In the genomic region with DNA sequence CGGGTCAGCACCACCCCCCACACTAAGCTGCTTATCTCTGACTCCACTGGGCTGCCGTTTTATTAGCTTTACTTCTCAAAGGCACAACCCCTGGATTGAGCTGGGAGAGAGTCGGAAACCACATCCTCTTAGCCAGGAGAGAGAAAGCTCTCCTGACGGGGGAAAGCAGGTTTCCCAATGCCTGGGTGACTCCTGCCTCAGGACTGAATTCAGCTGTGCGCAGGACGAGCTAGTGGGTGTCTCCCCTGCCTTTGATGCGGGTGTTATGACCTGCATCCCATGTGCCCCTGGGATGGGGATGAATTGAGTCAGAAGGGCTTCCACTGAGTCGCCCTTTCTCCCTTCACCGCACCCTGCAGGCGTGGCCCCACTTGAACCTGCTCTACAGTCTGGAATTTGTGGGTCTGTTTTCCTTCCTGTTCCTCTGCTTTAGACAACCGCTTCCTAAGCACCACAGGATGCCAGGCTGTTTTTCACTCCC, we compare ENCODE assay signal across 25 cellular contexts.
DNase-seq lines count a peak whose midpoint lies in the region; ATAC-seq, FAIRE-seq and TF ChIP-seq lines count a peak whose summit lies in the region.
"Had no signal": no experiment of that assay in that cellular context is flagged by ENCODE, and none has a peak within 500 bp of the region (broad histone marks: within the 10 kb centered on the region; RNA-seq: fewer than 3 reads in every experiment).

No MANE protein-coding gene starts in this region.

- no peaks in the 10 kb centered on the region for H3K36me3 ChIP-seq in H1 (ENCODE audit: control insufficient read depth in 2 of 4, insufficient read depth in 4 of 4, low read length in 3 of 4)
- H3K36me3 ChIP-seq in left lung = no peaks in the 10 kb centered on the region
- H3K36me3 ChIP-seq: ascending aorta, BLaER1, esophagus squamous epithelium, gastroesophageal sphincter, Peyer's patch, prostate gland, SJSA1, suprapubic skin, vagina had no signal

- peaks cover 3 to 16% (median 6%) of the 10 kb centered on the region in 4 experiments; a peak in 6 of 7 replicates for H3K4me1 ChIP-seq in H1 (replicated peaks in 1 of 4; ENCODE audit: control insufficient read depth in 3 of 4, insufficient read depth in 4 of 4, low read length in 3 of 4)
- H3K4me1 ChIP-seq in left lung = no peaks in the 10 kb centered on the region
- H3K4me1 ChIP-seq: ascending aorta, esophagus squamous epithelium, gastroesophageal sphincter, Peyer's patch, prostate gland, SJSA1, suprapubic skin, vagina had no signal

- H3K4me3 ChIP-seq in H1 (ENCODE audit: extremely low read depth in 1 of 4, insufficient read depth in 2 of 4, low read depth in 3 of 4, low read length in 4 of 4) (no peak overlapping the region), left lung (no peak overlapping the region)
- H3K4me3 ChIP-seq: ascending aorta, BLaER1, esophagus squamous epithelium, gastroesophageal sphincter, Peyer's patch, prostate gland, SJSA1, suprapubic skin, vagina had no signal

- peak; percentile 46 for DNase-seq in DMS79 (lab: John Stamatoyannopoulos, UW)
- DNase-seq in NCI-H82 (lab: John Stamatoyannopoulos, UW) = peak; percentile 97
- DNase-seq in H1 (ENCODE audit: low read depth in 1 of 2, low spot score in 2 of 2) = no peak
- DNase-seq in left lung = no peak
- DNase-seq in NCI-H2196 (lab: John Stamatoyannopoulos, UW; ENCODE audit: unreplicated experiment) = no peak
- DNase-seq: activated CD4-positive, alpha-beta T cell treated with anti-CD3 and anti-CD28 coated beads, Interleukin-2, amount 10 ng/mL, durations not matched to agents 7 days and 5 days; effector CD8-positive, alpha-beta T cell; esophagus squamous epithelium; NCI-H1105 treated with DMSO at 0.1 percent for 48 hours; NCI-H2029 treated with DMSO at 0.1 percent for 48 hours; NCI-H446 treated with DMSO at 0.1 percent for 48 hours; NK-92 treated with Interleukin-12 subunit alpha and Interleukin-12 subunit beta, amount 100 ng/mL, for 24 hours had no signal

- H4K8ac ChIP-seq in H1 (ENCODE audit: extremely low read depth, insufficient read depth, low read length) = no peak overlapping the region

- H2BK120ac ChIP-seq in H1 (replicated peaks; ENCODE audit: low read depth, low read length) = no peak overlapping the region

- H3K27me3 ChIP-seq in H1 (replicated peaks in 1 of 4; ENCODE audit: control insufficient read depth in 3 of 4, extremely low read depth in 1 of 4, insufficient read depth in 3 of 4, low read length in 3 of 4) (no peaks in the 10 kb centered on the region), left lung (peaks cover 0 to 18% of the 10 kb centered on the region in 2 donors)
- H3K27me3 ChIP-seq: ascending aorta, BLaER1, Peyer's patch, SJSA1, suprapubic skin, vagina had no signal

- H2BK20ac ChIP-seq in H1 (ENCODE audit: low read length) = no peak overlapping the region

- H4K5ac ChIP-seq in H1 (ENCODE audit: insufficient read length, low read depth, low read length) = no peak overlapping the region

- no peak overlapping the region for H3K27ac ChIP-seq in H1 (ENCODE audit: low read depth, low read length)
- H3K27ac ChIP-seq in left lung = no peak overlapping the region
- H3K27ac ChIP-seq: ascending aorta, BLaER1, esophagus squamous epithelium, gastroesophageal sphincter, Peyer's patch, prostate gland, SJSA1, suprapubic skin, vagina had no signal

- no peak overlapping the region for H2BK5ac ChIP-seq in H1 (ENCODE audit: low read depth, low read length)

- H3K9me3 ChIP-seq in H1 (ENCODE audit: insufficient read depth in 2 of 2, low read depth in 1 of 2, low read length in 1 of 2) (no peaks in the 10 kb centered on the region), left lung (peaks cover 0 to 9% of the 10 kb centered on the region in 2 donors)
- H3K9me3 ChIP-seq: ascending aorta, BLaER1, esophagus squamous epithelium, Peyer's patch, prostate gland, suprapubic skin, vagina had no signal

- H3K4me2 ChIP-seq in H1 (ENCODE audit: insufficient read depth in 1 of 2, low read depth in 2 of 2, low read length in 2 of 2) = peak overlapping the region in 1 of 2 experiments; percentile 1; a peak in 1 of 4 replicates
- H3K4me2 ChIP-seq: BLaER1 had no signal

- no peak for FAIRE-seq in H1 (lab: Jason Lieb, UNC)
- FAIRE-seq: G401.6, HepG2 had no signal

- no peak overlapping the region for H3K9ac ChIP-seq in H1 (replicated peaks in 1 of 4; ENCODE audit: extremely low read depth in 1 of 4, low read depth in 3 of 4, low read length in 3 of 4)
- H3K9ac ChIP-seq: BLaER1 had no signal

- H2BK12ac ChIP-seq in H1 (ENCODE audit: low read depth, low read length) = peak overlapping the region; percentile 86; the same call in 1 of the 2 replicates

- H3K18ac ChIP-seq in H1 (ENCODE audit: extremely low read depth, low read length) = no peak overlapping the region; the same call in 1 of the 2 replicates

- no peak for TF ChIP-seq CTCF in H1 (IDR thresholded peaks at IDR 0.05; ENCODE audit: control extremely low read depth in 1 of 3, insufficient read depth in 1 of 3, low read depth in 1 of 3, low read length in 3 of 3)
- no peak for TF ChIP-seq CTCF in left lung (IDR thresholded peaks at IDR 0.05)

- 55% methylated on average over 11 of the region's 11 CpGs; no CpG with 5 or more reads in 1 of the 2 experiments for WGBS in H1 (ENCODE audit: extremely low coverage in 1 of 2, insufficient coverage in 1 of 2, insufficient read length in 1 of 2, insufficient replicate concordance in 2 of 2, low coverage in 1 of 2, low lambda C conversion rate in 2 of 2, missing lambda C conversion rate in 1 of 2), 2 experiments

- POLR2A ChIA-PET in H1 (lab: Charles Lee; ENCODE audit: partially characterized antibody) = interaction anchor here (0.6 to 1.1 kb wide), 3 partner anchors 9 to 22 kb away, joined by 3 to 5 read pairs (median 4); no protein-coding TSS in a partner anchor

- H3K23me2 ChIP-seq in H1 (ENCODE audit: low read depth, low read length) = no peaks in the 10 kb centered on the region

- no peak overlapping the region for H2BK15ac ChIP-seq in H1 (ENCODE audit: low read length)

- no peak for TF ChIP-seq RAD21 in H1 (IDR thresholded peaks at IDR 0.05 in 1 of 2, conservative IDR thresholded peaks at IDR 0.05 in 1 of 2; ENCODE audit: low read depth in 2 of 2, low read length in 2 of 2)

- no peak overlapping the region for H2AFZ ChIP-seq in H1 (ENCODE audit: low read length)

- H4K91ac ChIP-seq in H1 (replicated peaks; ENCODE audit: insufficient read length, low read length) = no peak overlapping the region

- no peak overlapping the region for H3K23ac ChIP-seq in H1 (ENCODE audit: insufficient read length)

- no peak overlapping the region for H3K4ac ChIP-seq in H1 (replicated peaks; ENCODE audit: insufficient read length, low read depth, low read length)

- no peak overlapping the region for H3K56ac ChIP-seq in H1 (replicated peaks; ENCODE audit: insufficient read length, low read depth, low read length)

- no peak for TF ChIP-seq EP300 in H1 (IDR thresholded peaks at IDR 0.05; ENCODE audit: borderline replicate concordance in 1 of 2, low read depth in 2 of 2, low read length in 2 of 2)

- intact Hi-C loops in left lung (cut with DNase I) = no loop called here

- H2AK5ac ChIP-seq in H1 (ENCODE audit: low read depth, low read length) = no peak overlapping the region

- no peaks in the 10 kb centered on the region for H3K79me1 ChIP-seq in H1 (ENCODE audit: low read depth, low read length)

- H3K79me2 ChIP-seq in H1 (ENCODE audit: control insufficient read depth in 1 of 2, insufficient read depth in 2 of 2, low read length in 2 of 2) = no peaks in the 10 kb centered on the region

- ATAC-seq in left lung (peak; percentile 44), GM21717 (IDR thresholded peaks at IDR 0.05; ENCODE audit: unreplicated experiment) (no peak), HG03342 (IDR thresholded peaks at IDR 0.05; ENCODE audit: unreplicated experiment) (no peak), GM18498 (IDR thresholded peaks at IDR 0.05; ENCODE audit: unreplicated experiment) (no peak)
- ATAC-seq: gastroesophageal sphincter, HepG2 had no signal

- CTCF ChIA-PET in H1 (lab: Charles Lee; ENCODE audit: partially characterized antibody) = interaction anchor here (1.0 to 1.9 kb wide), 6 partner anchors 9 to 249 kb away, joined by 3 to 7 read pairs (median 5); no protein-coding TSS in a partner anchor

- no peaks in the 10 kb centered on the region for H4K20me1 ChIP-seq in H1 (replicated peaks in 1 of 2; ENCODE audit: control insufficient read depth in 1 of 2, insufficient read depth in 2 of 2, low read length in 2 of 2)
- H4K20me1 ChIP-seq: BLaER1 had no signal

- H3K14ac ChIP-seq in H1 (ENCODE audit: insufficient read length) = no peak overlapping the region

- no peak for TF ChIP-seq POLR2A in H1 (IDR thresholded peaks at IDR 0.05; ENCODE audit: control extremely low read depth in 1 of 2, low read depth in 2 of 2, low read length in 2 of 2)

TF ChIP-seq in H1, 55 proteins besides CTCF, POLR2A, EP300 and RAD21:
- TF ChIP-seq RNF2 (IDR thresholded peaks at IDR 0.05; ENCODE audit: borderline replicate concordance, low read depth, low read length, missing control alignments, poor library complexity, severe bottlenecking) = no peak
- TF ChIP-seq POU5F1 (IDR thresholded peaks at IDR 0.05; ENCODE audit: low read depth, low read length) = no peak
- TF ChIP-seq, protein P1, sequence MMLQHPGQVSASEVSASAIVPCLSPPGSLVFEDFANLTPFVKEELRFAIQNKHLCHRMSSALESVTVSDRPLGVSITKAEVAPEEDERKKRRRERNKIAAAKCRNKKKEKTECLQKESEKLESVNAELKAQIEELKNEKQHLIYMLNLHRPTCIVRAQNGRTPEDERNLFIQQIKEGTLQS (IDR thresholded peaks at IDR 0.05; ENCODE audit: insufficient read depth, low read depth, low read length) = no peak
- no peak for TF ChIP-seq TCF12 (IDR thresholded peaks at IDR 0.05; ENCODE audit: low read depth, low read length)
- TF ChIP-seq BCL11A (IDR thresholded peaks at IDR 0.05; ENCODE audit: low read depth in 2 of 2, low read length in 2 of 2) = no peak
- no peak for TF ChIP-seq ASH2L (IDR thresholded peaks at IDR 0.05; ENCODE audit: low read length)
- no peak for TF ChIP-seq PHF8 (conservative IDR thresholded peaks at IDR 0.05; ENCODE audit: low read depth, low read length)
- TF ChIP-seq RXRA (IDR thresholded peaks at IDR 0.05; ENCODE audit: insufficient read depth, low read depth, low read length) = no peak
- no peak for TF ChIP-seq RBBP5 (IDR thresholded peaks at IDR 0.05; ENCODE audit: borderline replicate concordance, low read depth, low read length)
- no peak for TF ChIP-seq CEBPB (IDR thresholded peaks at IDR 0.05; ENCODE audit: low read depth, low read length)
- no peak for TF ChIP-seq JUND (IDR thresholded peaks at IDR 0.05; ENCODE audit: low read length)

Comparison
In these comparisons a context has a peak if more than half of its experiments do, and no peak if none do; other contexts are left out.
1. DNase-seq: peak in DMS79 (single experiment) and NCI-H82 (single experiment); none in H1 (0 of 2), left lung (0 of 2) and NCI-H2196 (single experiment).